16 cellular contexts compared by ENCODE assay signal in the genomic region with DNA sequence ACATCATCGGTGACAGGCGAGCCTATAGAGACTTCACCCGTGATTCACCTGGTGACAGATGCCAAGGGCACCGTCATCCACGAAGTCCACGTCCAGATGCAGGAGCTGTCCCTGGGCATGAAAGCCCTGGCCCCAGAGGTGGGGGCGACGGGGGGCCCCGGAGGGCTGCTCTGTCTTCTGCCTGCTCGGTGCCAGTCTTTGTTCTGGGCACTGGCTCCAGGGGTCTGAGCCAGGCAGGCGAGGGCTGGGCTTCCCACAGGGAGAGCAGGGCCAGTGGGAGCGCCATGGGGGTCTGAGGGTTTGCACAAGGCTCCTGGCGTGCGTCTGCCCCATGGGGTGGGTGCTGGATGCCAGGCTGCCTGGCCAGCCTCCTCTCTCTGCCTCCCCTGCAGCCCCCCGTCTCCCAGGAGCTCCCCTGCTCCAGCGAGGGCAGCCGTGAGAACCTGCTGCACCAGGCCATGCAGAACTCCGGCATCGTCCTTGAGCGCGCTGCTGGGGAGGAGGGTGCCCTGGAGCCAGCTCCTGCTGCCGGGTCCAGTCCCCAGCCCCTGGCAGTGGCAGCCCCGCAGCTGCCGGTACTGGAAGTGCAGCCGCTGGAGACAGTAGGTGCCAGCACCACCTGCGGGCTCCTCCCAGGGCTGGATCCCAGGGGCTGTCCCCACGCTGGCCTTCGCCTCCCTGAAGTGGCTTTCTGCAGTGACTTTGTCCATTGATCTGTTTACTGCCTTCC. TPM values are rescaled to one million over a fixed set of nuclear protein-coding genes. Genes with fewer than 3 reads are reported as not detected.
DNase-seq lines count a peak whose midpoint lies in the region; ATAC-seq, FAIRE-seq and TF ChIP-seq lines count a peak whose summit lies in the region.
"Had no signal": no experiment of that assay in that cellular context is flagged by ENCODE, and none has a peak within 500 bp of the region (broad histone marks: within the 10 kb centered on the region; RNA-seq: fewer than 3 reads in every experiment).

No MANE protein-coding gene starts in this region.

- peaks cover 21% of the 10 kb centered on the region for H3K27me3 ChIP-seq in H7 (ENCODE audit: control insufficient read depth, insufficient read depth, low read length)
- no peaks in the 10 kb centered on the region for H3K27me3 ChIP-seq in K562 (ENCODE audit: control insufficient read depth in 2 of 2, insufficient read depth in 2 of 2, low read length in 2 of 2)
- no peaks in the 10 kb centered on the region for H3K27me3 ChIP-seq in thyroid gland
- H3K27me3 ChIP-seq in PC-3 (ENCODE audit: low read length) = no peaks in the 10 kb centered on the region

- peaks cover 0 to 62% of the 10 kb centered on the region in 2 experiments; a peak in 2 of 5 replicates for H3K4me1 ChIP-seq in K562 (replicated peaks in 1 of 2; ENCODE audit: control insufficient read depth in 2 of 2, insufficient read depth in 2 of 2, low read length in 2 of 2)
- peaks cover 44 to 60% of the 10 kb centered on the region in 2 donors for H3K4me1 ChIP-seq in thyroid gland
- H3K4me1 ChIP-seq in PC-3 (ENCODE audit: insufficient read depth, low read length) = no peaks in the 10 kb centered on the region

- no peak for TF ChIP-seq RAD21 in K562 (CRISPR knock-in tag; conservative IDR thresholded peaks at IDR 0.05 in 1 of 2, IDR thresholded peaks at IDR 0.05 in 1 of 2)

- peak; percentile 22 for DNase-seq in left ventricle myocardium superior
- no peak for DNase-seq in cardiac septum (ENCODE audit: low spot score)
- peak; percentile 47 for DNase-seq in H7
- no peak for DNase-seq in K562 (ENCODE audit: extremely low read depth in 1 of 4, low spot score in 3 of 4)
- DNase-seq in thyroid gland = no peak
- no peak for DNase-seq in PC-3
- DNase-seq in NCI-H524 (lab: John Stamatoyannopoulos, UW) = no peak
- DNase-seq: CD4-positive, alpha-beta memory T cell; COR-L47; DMS53; H9 had no signal

- TF ChIP-seq CTCF in K562 (IDR thresholded peaks at IDR 0.05 in 2 of 3, conservative IDR thresholded peaks at IDR 0.05 in 1 of 3; ENCODE audit: insufficient read depth in 2 of 3, low read depth in 1 of 3, low read length in 3 of 3) (no peak), thyroid gland (IDR thresholded peaks at IDR 0.05) (no peak), PC-3 (conservative IDR thresholded peaks at IDR 0.05; ENCODE audit: low read depth, low read length) (no peak)

- H3K9me2 ChIP-seq in PC-3 (replicated peaks; ENCODE audit: low read length) = no peaks in the 10 kb centered on the region

- H3K27ac ChIP-seq in K562 (ENCODE audit: extremely low read depth, low read depth, low read length) (no peak overlapping the region), thyroid gland (peak overlapping the region; percentile 48 to 98 (median 57)), PC-3 (ENCODE audit: low read length) (no peak overlapping the region)
- H3K27ac ChIP-seq: C4-2B had no signal

- no peak overlapping the region for H3K4me2 ChIP-seq in K562 (ENCODE audit: insufficient read depth, low read length)
- no peak overlapping the region for H3K4me2 ChIP-seq in PC-3 (ENCODE audit: low read length)
- H3K4me2 ChIP-seq: GM23338 had no signal

- in situ Hi-C loops in K562 (cut with MboI) = no loop called here

- no peak for TF ChIP-seq EP300 in K562 (IDR thresholded peaks at IDR 0.05; ENCODE audit: low read length)

- BruUV-seq in K562 (replicated peaks; lab: Mats Ljungman, UMichigan) = no TSS peak
- no TSS peak for BruUV-seq in PC-3 (replicated peaks; lab: Mats Ljungman, UMichigan)

- intact Hi-C loops in left ventricle myocardium superior (cut with micrococcal nuclease) (no loop called here), cardiac septum (cut with DNase I) (no loop called here), K562 (cut with micrococcal nuclease) (no loop called here), thyroid gland (cut with DNase I) (no loop called here), PC-3 (cut with micrococcal nuclease) (no loop called here)

- H4K20me1 ChIP-seq in K562 (replicated peaks; ENCODE audit: control insufficient read depth, insufficient read depth, low read length) (no peaks in the 10 kb centered on the region), PC-3 (ENCODE audit: low read length) (no peaks in the 10 kb centered on the region)

- H3K79me2 ChIP-seq in K562 (ENCODE audit: control insufficient read depth, insufficient read depth, low read length) (peaks cover 6% of the 10 kb centered on the region; the same call in 2 of the 3 replicates), PC-3 (ENCODE audit: low read length) (peaks cover 8% of the 10 kb centered on the region)

- H3K9ac ChIP-seq in K562 (ENCODE audit: insufficient read depth in 1 of 2, low read depth in 2 of 2, low read length in 2 of 2) (no peak overlapping the region), PC-3 (ENCODE audit: low read length) (no peak overlapping the region)

- H3K9me3 ChIP-seq in K562 (replicated peaks; ENCODE audit: control insufficient read depth, insufficient read depth, low read depth, low read length) = no peaks in the 10 kb centered on the region
- H3K9me3 ChIP-seq in thyroid gland = no peaks in the 10 kb centered on the region
- no peaks in the 10 kb centered on the region for H3K9me3 ChIP-seq in PC-3 (ENCODE audit: low read length)

- TF ChIP-seq POLR2A in K562 (conservative IDR thresholded peaks at IDR 0.05) = peak; percentile 23; the same call in 1 of the 2 replicates
- no peak for TF ChIP-seq POLR2A in thyroid gland (IDR thresholded peaks at IDR 0.05)

- H3F3A ChIP-seq in PC-3 (ENCODE audit: low read length, unreplicated experiment) = no peaks in the 10 kb centered on the region

- H2AFZ ChIP-seq in K562 (ENCODE audit: low read depth, low read length) (no peak overlapping the region), PC-3 (ENCODE audit: low read length) (no peak overlapping the region)
- H2AFZ ChIP-seq: GM23338 had no signal

- POLR2A ChIA-PET in K562 (lab: Yijun Ruan, JAX) (interaction anchor here (0.6 to 3.7 kb wide), 9 partner anchors 9 to 252 kb away, joined by 3 to 29 read pairs (median 3); a partner anchor contains a TSS), PC-3 (lab: Charles Lee; ENCODE audit: unreplicated experiment) (no interaction called here)

- H3K36me3 ChIP-seq in H7 (replicated peaks; ENCODE audit: control insufficient read depth, insufficient read depth, low read length) = peaks cover 3% of the 10 kb centered on the region; the same call in 1 of the 2 replicates
- peaks cover 81% of the 10 kb centered on the region; the same call in 2 of the 3 replicates for H3K36me3 ChIP-seq in K562 (ENCODE audit: control insufficient read depth, insufficient read depth, low read length)
- H3K36me3 ChIP-seq in thyroid gland = peaks cover 52 to 59% of the 10 kb centered on the region in 2 donors
- H3K36me3 ChIP-seq in PC-3 (ENCODE audit: low read depth, low read length) = no peaks in the 10 kb centered on the region; the same call in 1 of the 2 replicates

- no peak for FAIRE-seq in K562 (lab: Jason Lieb, UNC)
- FAIRE-seq: A204.1, GM18507 had no signal

- H3K9me1 ChIP-seq in K562 (ENCODE audit: control insufficient read depth, insufficient read depth, low read length) = no peaks in the 10 kb centered on the region

- CTCF ChIA-PET in K562 (lab: Yijun Ruan, JAX; ENCODE audit: low intra/inter-chr PET ratio) = no interaction called here
- CTCF ChIA-PET in PC-3 (lab: Charles Lee) = no interaction called here

- H3K4me3 ChIP-seq in H7 (ENCODE audit: insufficient read depth, low read depth, low read length) (no peak overlapping the region), K562 (no peak overlapping the region), thyroid gland (replicated peaks in 1 of 3) (no peak overlapping the region), PC-3 (ENCODE audit: low read length) (no peak overlapping the region)
- H3K4me3 ChIP-seq: GM23338 had no signal

- 92% methylated on average over 18 of the region's 28 CpGs for WGBS in K562 (ENCODE audit: insufficient coverage, low coverage, missing lambda C conversion rate)
- 82% methylated on average over 13 of the region's 28 CpGs; no CpG with 5 or more reads in 1 of the 2 donors for WGBS in thyroid gland, 2 donors

- ATAC-seq in left ventricle myocardium superior (no peak), K562 (no peak), HG02588 (IDR thresholded peaks at IDR 0.05; ENCODE audit: unreplicated experiment) (no peak), PC-3 (no peak)
- ATAC-seq: GM23338 had no signal

RNA-seq across cellular contexts. Expression of a gene that starts 3.0 kb away (rescaled TPM):
- total RNA-seq in left ventricle myocardium superior = 0.47 TPM
- total RNA-seq in cardiac septum = 0.57 TPM
- total RNA-seq in H7 (2014; rRNA removed; shearing (Covaris generic)) = 0.48 and 0.69 TPM in 2 replicates
- total RNA-seq in K562 (2011; cell fraction: chromatin; rRNA removed; ENCODE audit: low replicate concordance) = 8.6 and 40.6 TPM in 2 replicates
- total RNA-seq in K562 (2011; cell fraction: nucleolus; rRNA removed) = 34.9 and 37.8 TPM in 2 replicates
- total RNA-seq in K562 (2011; cell fraction: nucleoplasm; rRNA removed) = 12.8 and 15.3 TPM in 2 replicates
- total RNA-seq in K562 (2014; rRNA removed) = 2.2 and 2.6 TPM in 2 replicates
- 0.11 TPM in 1 of 2 replicates, not detected in the other for total RNA-seq in K562 (2014; rRNA removed; fragmentation: Illumina TruSeq; extraction: Trizol)
- 1.9 and 2.1 TPM in 2 replicates for total RNA-seq in K562 (2015; rRNA removed; fragmentation: Illumina TruSeq; extraction: Trizol)
- 2.7 and 4.1 TPM in 2 replicates for total RNA-seq in K562 (2021)
- 1.6 and 4.6 TPM in 2 replicates for polyA plus RNA-seq in K562 (2011; rRNA removed)
- polyA plus RNA-seq in K562 (2011; cell fraction: cytosol; rRNA removed) = 2.3 and 6.0 TPM in 2 replicates
- 47.3 and 57.1 TPM in 2 replicates for polyA plus RNA-seq in K562 (2011; cell fraction: nucleus; rRNA removed)
- polyA plus RNA-seq in K562 (2012) = 2.7 and 5.3 TPM in 2 replicates
- 0.25 and 0.83 TPM in 2 replicates for polyA plus RNA-seq in K562 (2014; fragmentation: Illumina TruSeq; extraction: Trizol)
- polyA plus RNA-seq in K562 (2014; fragmentation: Nextera tagmentation; extraction: Ambion mirVana) = under 1 TPM in 1 of 2 experiments, not detected in 1; 0.08 TPM
- polyA plus RNA-seq in K562 (2014; rRNA removed) = 2.5 and 3.1 TPM in 2 replicates
- polyA minus RNA-seq in K562 (2011; rRNA and poly(A)+ RNA removed) = 0.11 and 0.45 TPM in 2 replicates
- 0.38 and 1.8 TPM in 2 replicates for polyA minus RNA-seq in K562 (2011; cell fraction: cytosol; rRNA and poly(A)+ RNA removed)
- 5.1 and 6.1 TPM in 2 replicates for polyA minus RNA-seq in K562 (2011; cell fraction: nucleus; rRNA and poly(A)+ RNA removed)
- total RNA-seq in thyroid gland = 1 to 10 TPM in 3 of 4 donors, under 1 TPM in 1; 0.88 to 4.5 (median 1.4) TPM
- 1.6 and 2.7 TPM in 2 replicates for total RNA-seq in PC-3 (2014; rRNA removed)
- total RNA-seq: GM23338 had no signal
- polyA plus RNA-seq: CD4-positive, alpha-beta memory T cell had no signal

RNA-seq across cellular contexts. Expression of a gene that starts 9.8 kb away (rescaled TPM):
- total RNA-seq in left ventricle myocardium superior (14.2 TPM), cardiac septum (13.7 TPM), K562 (2014; rRNA removed) (94.9 and 97.1 TPM in 2 replicates), K562 (2014; rRNA removed; fragmentation: Illumina TruSeq; extraction: Trizol) (3.7 and 5.5 TPM in 2 replicates), K562 (2015; rRNA removed; fragmentation: Illumina TruSeq; extraction: Trizol) (33.1 and 37.3 TPM in 2 replicates), K562 (2021) (53.2 and 63.2 TPM in 2 replicates), thyroid gland (10 to 100 TPM; 35.3 to 55.7 (median 41.3) TPM), PC-3 (2014; rRNA removed) (49.0 and 57.7 TPM in 2 replicates)
- total RNA-seq in H7 (2014; rRNA removed; shearing (Covaris generic)) = 33.4 and 36.8 TPM in 2 replicates
- 59.2 and 250 TPM in 2 replicates for total RNA-seq in K562 (2011; cell fraction: chromatin; rRNA removed; ENCODE audit: low replicate concordance)
- total RNA-seq in K562 (2011; cell fraction: nucleolus; rRNA removed) = 208 and 236 TPM in 2 replicates
- total RNA-seq in K562 (2011; cell fraction: nucleoplasm; rRNA removed) = 68.1 and 94.3 TPM in 2 replicates
- polyA plus RNA-seq in K562 (2011; rRNA removed) (20.4 and 32.0 TPM in 2 replicates), K562 (2014; fragmentation: Illumina TruSeq; extraction: Trizol) (5.6 and 23.2 TPM in 2 replicates), K562 (2014; fragmentation: Nextera tagmentation; extraction: Ambion mirVana) (under 1 TPM; 0.48 to 0.96 TPM), K562 (2014; rRNA removed) (58.7 and 62.7 TPM in 2 replicates)
- polyA plus RNA-seq in K562 (2011; cell fraction: cytosol; rRNA removed) = 27.5 and 65.2 TPM in 2 replicates
- 215 and 329 TPM in 2 replicates for polyA plus RNA-seq in K562 (2011; cell fraction: nucleus; rRNA removed)
- polyA plus RNA-seq in K562 (2012) = 34.9 and 35.9 TPM in 2 replicates
- 5.5 and 8.4 TPM in 2 replicates for polyA minus RNA-seq in K562 (2011; rRNA and poly(A)+ RNA removed)
- polyA minus RNA-seq in K562 (2011; cell fraction: cytosol; rRNA and poly(A)+ RNA removed) = 30.6 and 30.9 TPM in 2 replicates
- 67.1 and 68.3 TPM in 2 replicates for polyA minus RNA-seq in K562 (2011; cell fraction: nucleus; rRNA and poly(A)+ RNA removed)

RNA-seq across cellular contexts. Expression of a gene that starts 18.2 kb away (rescaled TPM):
- total RNA-seq in left ventricle myocardium superior (225 TPM), cardiac septum (139 TPM), K562 (2014; rRNA removed) (175 and 241 TPM in 2 replicates), K562 (2014; rRNA removed; fragmentation: Illumina TruSeq; extraction: Trizol) (21.4 and 22.6 TPM in 2 replicates), K562 (2015; rRNA removed; fragmentation: Illumina TruSeq; extraction: Trizol) (54.0 and 55.0 TPM in 2 replicates), K562 (2021) (172 and 181 TPM in 2 replicates), thyroid gland (100 to 1,000 TPM; 104 to 208 (median 169) TPM), PC-3 (2014; rRNA removed) (71.7 and 90.5 TPM in 2 replicates)
- total RNA-seq in H7 (2014; rRNA removed; shearing (Covaris generic)) = 115 and 122 TPM in 2 replicates
- total RNA-seq in K562 (2011; cell fraction: chromatin; rRNA removed; ENCODE audit: low replicate concordance) = 82.7 and 201 TPM in 2 replicates
- total RNA-seq in K562 (2011; cell fraction: nucleolus; rRNA removed) = 140 and 148 TPM in 2 replicates
- 85.4 and 93.3 TPM in 2 replicates for total RNA-seq in K562 (2011; cell fraction: nucleoplasm; rRNA removed)
- polyA plus RNA-seq in K562 (2011; rRNA removed) (70.5 and 106 TPM in 2 replicates), K562 (2014; fragmentation: Illumina TruSeq; extraction: Trizol) (32.0 and 72.2 TPM in 2 replicates), K562 (2014; fragmentation: Nextera tagmentation; extraction: Ambion mirVana) (1 to 10 TPM; 4.7 to 7.6 TPM), K562 (2014; rRNA removed) (189 and 199 TPM in 2 replicates)
- 147 and 284 TPM in 2 replicates for polyA plus RNA-seq in K562 (2011; cell fraction: cytosol; rRNA removed)
- 105 and 118 TPM in 2 replicates for polyA plus RNA-seq in K562 (2011; cell fraction: nucleus; rRNA removed)
- polyA plus RNA-seq in K562 (2012) = 136 and 268 TPM in 2 replicates
- polyA minus RNA-seq in K562 (2011; rRNA and poly(A)+ RNA removed) = 14.3 and 21.6 TPM in 2 replicates
- 51.2 and 72.4 TPM in 2 replicates for polyA minus RNA-seq in K562 (2011; cell fraction: cytosol; rRNA and poly(A)+ RNA removed)
- polyA minus RNA-seq in K562 (2011; cell fraction: nucleus; rRNA and poly(A)+ RNA removed) = 26.7 and 36.3 TPM in 2 replicates

RNA-seq across cellular contexts. Expression of a gene that starts 18.6 kb away (rescaled TPM):
- total RNA-seq in left ventricle myocardium superior = 42.4 TPM
- total RNA-seq in cardiac septum = 23.4 TPM
- 42.5 and 57.4 TPM in 2 replicates for total RNA-seq in H7 (2014; rRNA removed; shearing (Covaris generic))
- total RNA-seq in K562 (2011; cell fraction: chromatin; rRNA removed; ENCODE audit: low replicate concordance) = 31.1 and 74.2 TPM in 2 replicates
- 69.6 and 75.5 TPM in 2 replicates for total RNA-seq in K562 (2011; cell fraction: nucleolus; rRNA removed)
- 40.6 and 42.6 TPM in 2 replicates for total RNA-seq in K562 (2011; cell fraction: nucleoplasm; rRNA removed)
- total RNA-seq in K562 (2014; rRNA removed) = 57.6 and 70.2 TPM in 2 replicates
- 8.5 and 11.4 TPM in 2 replicates for total RNA-seq in K562 (2014; rRNA removed; fragmentation: Illumina TruSeq; extraction: Trizol)
- 24.1 and 26.5 TPM in 2 replicates for total RNA-seq in K562 (2015; rRNA removed; fragmentation: Illumina TruSeq; extraction: Trizol)
- 44.9 and 49.6 TPM in 2 replicates for total RNA-seq in K562 (2021)
- 19.6 and 27.9 TPM in 2 replicates for polyA plus RNA-seq in K562 (2011; rRNA removed)
- 27.6 and 84.2 TPM in 2 replicates for polyA plus RNA-seq in K562 (2011; cell fraction: cytosol; rRNA removed)
- polyA plus RNA-seq in K562 (2011; cell fraction: nucleus; rRNA removed) = 92.6 and 123 TPM in 2 replicates
- 33.7 and 34.1 TPM in 2 replicates for polyA plus RNA-seq in K562 (2012)
- polyA plus RNA-seq in K562 (2014; fragmentation: Illumina TruSeq; extraction: Trizol) = 14.2 and 20.7 TPM in 2 replicates
- polyA plus RNA-seq in K562 (2014; fragmentation: Nextera tagmentation; extraction: Ambion mirVana) = 1 to 10 TPM; 1.1 to 3.0 TPM
- polyA plus RNA-seq in K562 (2014; rRNA removed) = 54.0 and 55.6 TPM in 2 replicates
- 7.3 and 7.4 TPM in 2 replicates for polyA minus RNA-seq in K562 (2011; rRNA and poly(A)+ RNA removed)
- polyA minus RNA-seq in K562 (2011; cell fraction: cytosol; rRNA and poly(A)+ RNA removed) = 13.6 and 18.7 TPM in 2 replicates
- 29.8 and 32.1 TPM in 2 replicates for polyA minus RNA-seq in K562 (2011; cell fraction: nucleus; rRNA and poly(A)+ RNA removed)
- 10 to 100 TPM; 13.4 to 44.0 (median 28.8) TPM for total RNA-seq in thyroid gland
- 46.0 and 58.1 TPM in 2 replicates for total RNA-seq in PC-3 (2014; rRNA removed)

RNA-seq across cellular contexts. Expression of a gene that starts 22.5 kb away (rescaled TPM):
- total RNA-seq in left ventricle myocardium superior = 10.0 TPM
- 7.0 TPM for total RNA-seq in cardiac septum
- 3.9 and 7.4 TPM in 2 replicates for total RNA-seq in H7 (2014; rRNA removed; shearing (Covaris generic))
- total RNA-seq in K562 (2011; cell fraction: chromatin; rRNA removed; ENCODE audit: low replicate concordance) = 10.6 and 42.5 TPM in 2 replicates
- 29.7 and 34.7 TPM in 2 replicates for total RNA-seq in K562 (2011; cell fraction: nucleolus; rRNA removed)
- 10.8 and 18.8 TPM in 2 replicates for total RNA-seq in K562 (2011; cell fraction: nucleoplasm; rRNA removed)
- 2.9 and 3.5 TPM in 2 replicates for total RNA-seq in K562 (2014; rRNA removed)
- total RNA-seq in K562 (2014; rRNA removed; fragmentation: Illumina TruSeq; extraction: Trizol) = 0.32 and 0.40 TPM in 2 replicates
- total RNA-seq in K562 (2015; rRNA removed; fragmentation: Illumina TruSeq; extraction: Trizol) = 3.4 and 4.1 TPM in 2 replicates
- total RNA-seq in K562 (2021) = 2.0 and 4.0 TPM in 2 replicates
- polyA plus RNA-seq in K562 (2011; rRNA removed) = 1.8 and 3.2 TPM in 2 replicates
- polyA plus RNA-seq in K562 (2011; cell fraction: cytosol; rRNA removed) = 2.8 and 13.2 TPM in 2 replicates
- 33.5 and 71.7 TPM in 2 replicates for polyA plus RNA-seq in K562 (2011; cell fraction: nucleus; rRNA removed)
- 5.8 and 14.0 TPM in 2 replicates for polyA plus RNA-seq in K562 (2012)
- polyA plus RNA-seq in K562 (2014; fragmentation: Illumina TruSeq; extraction: Trizol) = 0.49 and 3.8 TPM in 2 replicates
- under 1 TPM in 1 of 2 experiments, not detected in 1; 0.24 TPM for polyA plus RNA-seq in K562 (2014; fragmentation: Nextera tagmentation; extraction: Ambion mirVana)
- 5.1 and 15.1 TPM in 2 replicates for polyA plus RNA-seq in K562 (2014; rRNA removed)
- 0.28 and 0.54 TPM in 2 replicates for polyA minus RNA-seq in K562 (2011; rRNA and poly(A)+ RNA removed)
- 0.57 TPM in 1 of 2 replicates, not detected in the other for polyA minus RNA-seq in K562 (2011; cell fraction: cytosol; rRNA and poly(A)+ RNA removed)
- polyA minus RNA-seq in K562 (2011; cell fraction: nucleus; rRNA and poly(A)+ RNA removed) = 3.4 and 6.9 TPM in 2 replicates
- total RNA-seq in thyroid gland = 10 to 100 TPM in 2 of 4 donors, 1 to 10 TPM in 2; 3.8 to 44.6 (median 12.0) TPM
- total RNA-seq in PC-3 (2014; rRNA removed) = 2.1 and 4.8 TPM in 2 replicates

Comparison
In these comparisons a context has a peak if more than half of its experiments do, and no peak if none do; other contexts are left out.
1. DNase-seq: peak in left ventricle myocardium superior (single experiment) and H7 (single experiment); none in cardiac septum (single experiment), K562 (0 of 4), thyroid gland (0 of 2), PC-3 (single experiment) and NCI-H524 (0 of 2).
2. H3K27ac ChIP-seq: peak in thyroid gland (3 of 3); none in K562 (single experiment) and PC-3 (single experiment).